In the genomic region with DNA sequence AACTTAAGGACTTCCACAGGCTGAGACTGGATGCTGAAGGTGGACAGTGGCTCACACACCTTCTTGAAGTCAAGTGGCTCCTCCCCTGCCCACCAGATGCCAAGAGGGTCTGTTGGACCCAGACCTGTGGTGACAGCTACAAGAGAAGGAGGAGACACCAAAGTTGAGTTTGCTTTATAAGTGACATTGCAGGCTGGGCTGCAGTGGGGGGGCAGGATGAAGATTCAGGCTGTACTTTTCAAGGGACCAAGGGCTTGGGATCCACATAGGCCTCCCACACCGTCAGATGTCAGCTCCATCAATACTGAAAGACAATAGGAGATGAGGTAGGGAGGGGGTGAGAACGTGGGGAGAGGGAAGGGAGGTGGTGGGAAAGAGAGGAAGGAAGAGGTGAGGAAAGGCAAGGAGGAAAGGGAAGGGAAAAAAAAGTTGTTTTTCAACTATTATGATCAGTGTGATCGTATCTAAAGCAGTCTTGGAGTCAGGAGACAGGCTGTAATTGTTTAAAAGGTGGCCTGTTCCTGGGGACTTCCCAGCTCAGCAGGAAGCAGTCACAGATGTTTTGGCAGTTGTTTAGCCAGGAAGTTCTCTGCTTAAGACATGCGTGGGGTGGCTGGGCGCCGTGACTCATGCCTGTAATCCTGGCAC, we compare ENCODE assay signal across 7 cellular contexts.
A peak's percentile ranks its signal among the peaks of the same experiment; 100 is the strongest.
DNase-seq lines count a peak whose midpoint lies in the region; ATAC-seq and TF ChIP-seq lines count a peak whose summit lies in the region.

No MANE protein-coding gene starts in this region.

- H3K27ac ChIP-seq in neutrophil = peak overlapping the region; percentile 75

- POLR2A ChIA-PET in activated CD8-positive, alpha-beta T cell treated with anti-CD3 and anti-CD28 coated beads for 36 hours (lab: Charles Lee) = interaction anchor here (0.6 to 1.3 kb wide), 4 partner anchors 18 to 193 kb away, joined by 3 to 10 read pairs (median 4); no protein-coding TSS in a partner anchor

- no peaks in the 10 kb centered on the region for H3K36me3 ChIP-seq in neutrophil

- peaks cover 15 to 25% of the 10 kb centered on the region in 2 experiments for H3K4me1 ChIP-seq in neutrophil (ENCODE audit: control insufficient read depth in 1 of 2, insufficient read depth in 1 of 2, low read depth in 1 of 2, low read length in 1 of 2)

- peaks cover 18% of the 10 kb centered on the region for H3K36me3 Mint-ChIP-seq in activated CD8-positive, alpha-beta T cell treated with anti-CD3 and anti-CD28 coated beads for 36 hours (ENCODE audit: low read depth)

- H3K27ac Mint-ChIP-seq in activated CD8-positive, alpha-beta T cell treated with anti-CD3 and anti-CD28 coated beads for 36 hours = peak overlapping the region; percentile 100

- H3K4me3 ChIP-seq in epithelial cell of esophagus (ENCODE audit: low read length) (no peak overlapping the region), neutrophil (ENCODE audit: low read depth in 1 of 2, low read length in 1 of 2) (no peak overlapping the region)

- no peaks in the 10 kb centered on the region for H3K27me3 Mint-ChIP-seq in activated CD8-positive, alpha-beta T cell treated with anti-CD3 and anti-CD28 coated beads for 36 hours

- DNase-seq in HT1080 (ENCODE audit: low read depth) (peak; percentile 70), epithelial cell of esophagus (ENCODE audit: low read depth) (peak; percentile 84), ureter (ENCODE audit: low spot score) (peak; percentile 71), dedifferentiated amniotic fluid mesenchymal stem cell (ENCODE audit: extremely low spot score) (no peak)
- peak; percentile 86 for DNase-seq in activated CD8-positive, alpha-beta T cell treated with anti-CD3 and anti-CD28 coated beads for 36 hours

- intact Hi-C loops in activated CD8-positive, alpha-beta T cell treated with anti-CD3 and anti-CD28 coated beads for 36 hours (cut with micrococcal nuclease) = no loop called here

- no peaks in the 10 kb centered on the region for H3K27me3 ChIP-seq in neutrophil

- no peaks in the 10 kb centered on the region for H3K9me3 ChIP-seq in neutrophil

- peaks cover 20% of the 10 kb centered on the region for H3K9me3 Mint-ChIP-seq in activated CD8-positive, alpha-beta T cell treated with anti-CD3 and anti-CD28 coated beads for 36 hours

- ATAC-seq in GM19372 (IDR thresholded peaks at IDR 0.05; ENCODE audit: low read depth, unreplicated experiment) = peak; percentile 81
- peak; percentile 96 for ATAC-seq in activated CD8-positive, alpha-beta T cell treated with anti-CD3 and anti-CD28 coated beads for 36 hours

- peak overlapping the region; percentile 57 for H3K4me3 Mint-ChIP-seq in activated CD8-positive, alpha-beta T cell treated with anti-CD3 and anti-CD28 coated beads for 36 hours

- TF ChIP-seq CTCF in activated CD8-positive, alpha-beta T cell treated with anti-CD3 and anti-CD28 coated beads for 36 hours (IDR thresholded peaks at IDR 0.05) = no peak
- TF ChIP-seq CTCF in epithelial cell of esophagus (IDR thresholded peaks at IDR 0.05; ENCODE audit: insufficient read depth, low read depth, low read length, missing control alignments) = no peak
- TF ChIP-seq CTCF in neutrophil (IDR thresholded peaks at IDR 0.05) = no peak

- H3K4me1 Mint-ChIP-seq in activated CD8-positive, alpha-beta T cell treated with anti-CD3 and anti-CD28 coated beads for 36 hours (ENCODE audit: low read depth) = peaks cover 35% of the 10 kb centered on the region

- CTCF ChIA-PET in activated CD8-positive, alpha-beta T cell treated with anti-CD3 and anti-CD28 coated beads for 36 hours (lab: Charles Lee) = interaction anchor here (1.0 to 1.4 kb wide), 2 partner anchors 18 to 93 kb away, joined by 3 to 4 read pairs; no protein-coding TSS in a partner anchor
